Comparison of ENCODE assay signal across 1 cellular context in genomic region chr6:99458319-99458718, GRCh38.
TF ChIP-seq lines count a peak whose summit lies in the region.

No MANE protein-coding gene starts in this region.

TF ChIP-seq in GM12878, 131 proteins besides CTCF, POLR2A, EP300 and RAD21 (continued from another document):
- no peak for TF ChIP-seq ZNF687 (IDR thresholded peaks at IDR 0.05)
